In genomic region chr14:23009483-23009938, GRCh38 we compare ENCODE assay signal across 7 cellular contexts. TPM values are rescaled to one million over a fixed set of nuclear protein-coding genes. Genes with fewer than 3 reads are reported as not detected.
DNase-seq lines count a peak whose midpoint lies in the region; ATAC-seq and TF ChIP-seq lines count a peak whose summit lies in the region.

No MANE protein-coding gene starts in this region.

- peaks cover 57% of the 10 kb centered on the region for H3K4me1 Mint-ChIP-seq in HFFc6 (ENCODE audit: low read depth)
- H3K4me1 Mint-ChIP-seq in T-cell, result peaks cover 36 to 47% (median 45%) of the 10 kb centered on the region in 3 donors
- H3K4me1 Mint-ChIP-seq in stimulated activated memory B cell treated with anti-CD40 and anti-IgM and Interleukin-4, amounts not matched to agents 10 μg/mL and 1 μg/mL and 100 μg/mL, for 72 hours, result peaks cover 24% of the 10 kb centered on the region

- H3K27me3 ChIP-seq in foreskin keratinocyte, result no peaks in the 10 kb centered on the region

- H3K9me3 Mint-ChIP-seq in HFFc6, result no peaks in the 10 kb centered on the region
- no peaks in the 10 kb centered on the region for H3K9me3 Mint-ChIP-seq in T-cell
- H3K9me3 Mint-ChIP-seq in stimulated activated memory B cell treated with anti-CD40 and anti-IgM and Interleukin-4, amounts not matched to agents 10 μg/mL and 1 μg/mL and 100 μg/mL, for 72 hours, result no peaks in the 10 kb centered on the region

- H3K27me3 Mint-ChIP-seq in HFFc6 (ENCODE audit: insufficient read depth) (peaks cover 7% of the 10 kb centered on the region; the same call in 1 of the 2 replicates), T-cell (no peaks in the 10 kb centered on the region)
- no peaks in the 10 kb centered on the region for H3K27me3 Mint-ChIP-seq in stimulated activated memory B cell treated with anti-CD40 and anti-IgM and Interleukin-4, amounts not matched to agents 10 μg/mL and 1 μg/mL and 100 μg/mL, for 72 hours

- H3K27ac ChIP-seq in foreskin keratinocyte, result peak overlapping the region; percentile 72

- H3K36me3 Mint-ChIP-seq in HFFc6 (ENCODE audit: low read depth), result no peaks in the 10 kb centered on the region
- no peaks in the 10 kb centered on the region for H3K36me3 Mint-ChIP-seq in T-cell
- H3K36me3 Mint-ChIP-seq in stimulated activated memory B cell treated with anti-CD40 and anti-IgM and Interleukin-4, amounts not matched to agents 10 μg/mL and 1 μg/mL and 100 μg/mL, for 72 hours, result no peaks in the 10 kb centered on the region

- DNase-seq in HFFc6, result no peak
- no peak for DNase-seq in T-cell
- no peak for DNase-seq in foreskin keratinocyte
- no peak for DNase-seq in NOMO-1 treated with DMSO at 0.1 percent for 48 hours (lab: John Stamatoyannopoulos, UW; ENCODE audit: unreplicated experiment)
- no peak for DNase-seq in NCI-H2107 (lab: John Stamatoyannopoulos, UW)
- DNase-seq in effector CD4-positive, alpha-beta T cell, result no peak

- CTCF ChIA-PET in T-cell (lab: Charles Lee), result interaction anchor here in 1 of 2 donors (0.8 to 1.2 kb wide), 2 partner anchors 23 to 24 kb away, joined by 3 to 4 read pairs; no protein-coding TSS in a partner anchor

- peaks cover 18% of the 10 kb centered on the region for H3K4me1 ChIP-seq in foreskin keratinocyte

- POLR2A ChIA-PET in T-cell (lab: Charles Lee), result no interaction called here

- ATAC-seq in T-cell (replicated peaks in 1 of 4) (no peak), foreskin keratinocyte (no peak)
- ATAC-seq in stimulated activated memory B cell treated with anti-CD40 and anti-IgM and Interleukin-4, amounts not matched to agents 10 μg/mL and 1 μg/mL and 100 μg/mL, for 72 hours, result no peak

- H3K27ac Mint-ChIP-seq in HFFc6, result peak overlapping the region; percentile 92
- peak overlapping the region; percentile 93 to 96 for H3K27ac Mint-ChIP-seq in T-cell
- peak overlapping the region; percentile 98 for H3K27ac Mint-ChIP-seq in stimulated activated memory B cell treated with anti-CD40 and anti-IgM and Interleukin-4, amounts not matched to agents 10 μg/mL and 1 μg/mL and 100 μg/mL, for 72 hours

- H3K4me3 Mint-ChIP-seq in HFFc6 (peak overlapping the region; percentile 95), T-cell (peak overlapping the region; percentile 90 to 95 (median 93))
- peak overlapping the region; percentile 100 for H3K4me3 Mint-ChIP-seq in stimulated activated memory B cell treated with anti-CD40 and anti-IgM and Interleukin-4, amounts not matched to agents 10 μg/mL and 1 μg/mL and 100 μg/mL, for 72 hours

- TF ChIP-seq CTCF in HFFc6 (IDR thresholded peaks at IDR 0.05), result no peak
- TF ChIP-seq CTCF in foreskin keratinocyte (conservative IDR thresholded peaks at IDR 0.05), result no peak

RNA-seq across cellular contexts. Expression of gene C14orf93, which starts 0.4 kb away (rescaled TPM):
- 1 to 10 TPM; 3.6 to 7.0 (median 5.7) TPM for total RNA-seq in HFFc6 (2021; fragmentation: NEBNext Ultra II Directional; extraction: Animal tissue kit (Norgen Biotek cat#: 25700))
- total RNA-seq in T-cell (10 to 100 TPM; 10.8 to 13.7 (median 12.4) TPM), foreskin keratinocyte (7.9 and 9.2 TPM in 2 replicates)
- 6.2 and 7.6 TPM in 2 replicates for polyA plus RNA-seq in foreskin keratinocyte

RNA-seq across cellular contexts. Expression of gene PSMB5, which starts 25.2 kb away (rescaled TPM):
- total RNA-seq in HFFc6 (2021; fragmentation: NEBNext Ultra II Directional; extraction: Animal tissue kit (Norgen Biotek cat#: 25700)), result 100 to 1,000 TPM; 221 to 259 (median 241) TPM
- total RNA-seq in T-cell (10 to 100 TPM; 20.6 to 43.9 (median 38.0) TPM), foreskin keratinocyte (184 and 230 TPM in 2 replicates)
- 262 and 290 TPM in 2 replicates for polyA plus RNA-seq in foreskin keratinocyte

RNA-seq across cellular contexts. Expression of gene AJUBA, which starts 27.2 kb away (rescaled TPM):
- 10 to 100 TPM; 66.0 to 79.7 (median 74.9) TPM for total RNA-seq in HFFc6 (2021; fragmentation: NEBNext Ultra II Directional; extraction: Animal tissue kit (Norgen Biotek cat#: 25700))
- total RNA-seq in T-cell, result 1 to 10 TPM; 1.8 to 3.1 (median 2.4) TPM
- total RNA-seq in foreskin keratinocyte, result 157 and 164 TPM in 2 replicates
- 93.6 and 105 TPM in 2 replicates for polyA plus RNA-seq in foreskin keratinocyte

RNA-seq across cellular contexts. Expression of gene PSMB11, which starts 32.5 kb away (rescaled TPM):
- under 1 TPM in 1 of 6 experiments, not detected in 5; 0.12 TPM for total RNA-seq in HFFc6 (2021; fragmentation: NEBNext Ultra II Directional; extraction: Animal tissue kit (Norgen Biotek cat#: 25700))
- total RNA-seq in T-cell, result under 1 TPM in 4 of 5 donors, not detected in 1; 0.26 to 0.95 (median 0.54) TPM
- not detected in 2 replicates for total RNA-seq in foreskin keratinocyte
- not detected in 2 replicates for polyA plus RNA-seq in foreskin keratinocyte

RNA-seq across cellular contexts. Expression of gene CDH24, which starts 47.8 kb away (rescaled TPM):
- 10 to 100 TPM in 1 of 6 experiments, 1 to 10 TPM in 5; 6.4 to 11.2 (median 8.3) TPM for total RNA-seq in HFFc6 (2021; fragmentation: NEBNext Ultra II Directional; extraction: Animal tissue kit (Norgen Biotek cat#: 25700))
- 1 to 10 TPM; 1.2 to 3.0 (median 1.6) TPM for total RNA-seq in T-cell
- total RNA-seq in foreskin keratinocyte, result 7.1 and 8.5 TPM in 2 replicates
- polyA plus RNA-seq in foreskin keratinocyte, result 7.6 and 10.3 TPM in 2 replicates

Comparison
In these comparisons a context has a peak if more than half of its experiments do, and no peak if none do; other contexts are left out.
1. RNA of gene AJUBA, which starts 27.2 kb away (total RNA-seq): 157 to 164 TPM in foreskin keratinocyte and 66.0 to 79.7 TPM in HFFc6; 1.8 to 3.1 TPM in T-cell; every median in the first group is over 10 times any median in the second.
2. Peak in every context shown above with its lines, with median percentiles within 50 percentile points of each other: H3K27ac Mint-ChIP-seq and H3K4me3 Mint-ChIP-seq.